12 cellular contexts compared by ENCODE assay signal in the genomic region with DNA sequence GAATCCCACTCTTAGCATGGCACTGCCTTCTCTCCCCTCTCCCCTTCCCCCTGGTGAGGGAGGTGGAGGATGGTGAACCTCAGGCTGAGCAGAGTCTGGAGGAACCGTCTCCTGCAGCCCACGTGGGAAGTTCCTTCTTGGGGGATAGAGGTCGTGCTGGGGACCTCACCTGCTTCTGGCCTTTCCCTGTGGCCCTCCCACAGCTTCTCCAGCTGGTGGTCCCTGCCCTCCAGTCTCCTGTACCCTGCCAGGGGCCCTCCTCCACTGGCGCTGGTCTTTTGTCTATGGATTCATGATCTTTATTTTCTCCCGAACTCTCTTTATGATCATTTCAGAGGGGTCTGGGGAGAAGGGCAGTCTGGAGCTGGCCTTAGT. TPM values are rescaled to one million over a fixed set of nuclear protein-coding genes. Genes with fewer than 3 reads are reported as not detected.
DNase-seq lines count a peak whose midpoint lies in the region; ATAC-seq, FAIRE-seq and TF ChIP-seq lines count a peak whose summit lies in the region.
"Had no signal": no experiment of that assay in that cellular context is flagged by ENCODE, and none has a peak within 500 bp of the region (broad histone marks: within the 10 kb centered on the region; RNA-seq: fewer than 3 reads in every experiment).

No MANE protein-coding gene starts in this region.

- H3K9me3 ChIP-seq in A673 (ENCODE audit: low read depth, low read length, poor library complexity, severe bottlenecking) (no peaks in the 10 kb centered on the region), HUES6 (ENCODE audit: control insufficient read depth, insufficient read depth, low read depth, low read length) (no peaks in the 10 kb centered on the region)
- H3K9me3 ChIP-seq: spleen had no signal

- no peaks in the 10 kb centered on the region for H3K27me3 Mint-ChIP-seq in chondrocyte (ENCODE audit: low read depth)
- H3K27me3 Mint-ChIP-seq in nephron (ENCODE audit: low read depth), result peaks cover 40% of the 10 kb centered on the region
- H3K27me3 Mint-ChIP-seq in activated CD4-positive, alpha-beta T cell treated with anti-CD3 and anti-CD28 coated beads, Interleukin-2, amount 10 ng/mL, durations not matched to agents 7 days and 5 days, result peaks cover 33% of the 10 kb centered on the region

- no peak overlapping the region for H3K9ac ChIP-seq in HUES6 (ENCODE audit: low read length)

- H3K4me3 ChIP-seq in A673 (ENCODE audit: low read depth, low read length, poor library complexity, severe bottlenecking) (peak overlapping the region; percentile 31), HUES6 (ENCODE audit: low read depth, low read length) (peak overlapping the region; percentile 50)

- POLR2A ChIA-PET in A673 (lab: Charles Lee; ENCODE audit: low non-redundant PET), result interaction anchor here (0.6 kb wide), 1 partner anchor 217 kb away, joined by 16 read pairs; no protein-coding TSS in a partner anchor
- POLR2A ChIA-PET in activated CD4-positive, alpha-beta T cell treated with anti-CD3 and anti-CD28 coated beads, Interleukin-2, amount 10 ng/mL, durations not matched to agents 7 days and 5 days (lab: Charles Lee), result no interaction called here

- H3K9me3 Mint-ChIP-seq in chondrocyte (ENCODE audit: low read depth) (no peaks in the 10 kb centered on the region), nephron (peaks cover 3% of the 10 kb centered on the region)
- no peaks in the 10 kb centered on the region for H3K9me3 Mint-ChIP-seq in activated CD4-positive, alpha-beta T cell treated with anti-CD3 and anti-CD28 coated beads, Interleukin-2, amount 10 ng/mL, durations not matched to agents 7 days and 5 days

- intact Hi-C loops in A673 (cut with micrococcal nuclease; ENCODE audit: unreplicated experiment), result no loop called here
- intact Hi-C loops in cardiac septum (cut with DNase I), result no loop called here

- CTCF ChIA-PET in A673 (lab: Charles Lee), result no interaction called here
- CTCF ChIA-PET in activated CD4-positive, alpha-beta T cell treated with anti-CD3 and anti-CD28 coated beads, Interleukin-2, amount 10 ng/mL, durations not matched to agents 7 days and 5 days (lab: Charles Lee), result interaction anchor here (0.8 to 1.8 kb wide), 4 partner anchors 8 to 109 kb away, joined by 3 to 9 read pairs (median 6); no protein-coding TSS in a partner anchor

- H3K27me3 ChIP-seq in A673 (replicated peaks; ENCODE audit: insufficient read depth, low read depth, low read length, poor library complexity), result no peaks in the 10 kb centered on the region
- peaks cover 54% of the 10 kb centered on the region for H3K27me3 ChIP-seq in HUES6 (ENCODE audit: control insufficient read depth, insufficient read depth, low read length)

- H3K36me3 ChIP-seq in A673 (ENCODE audit: insufficient read depth, low read length, poor library complexity, severe bottlenecking), result no peaks in the 10 kb centered on the region
- H3K36me3 ChIP-seq in HUES6 (ENCODE audit: control insufficient read depth, insufficient read depth, low read length), result no peaks in the 10 kb centered on the region
- H3K36me3 ChIP-seq: spleen had no signal

- H3K4me3 Mint-ChIP-seq in chondrocyte (ENCODE audit: unreplicated experiment) (peak overlapping the region; percentile 56), nephron (peak overlapping the region; percentile 52 to 64 (median 55))
- no peak overlapping the region for H3K4me3 Mint-ChIP-seq in activated CD4-positive, alpha-beta T cell treated with anti-CD3 and anti-CD28 coated beads, Interleukin-2, amount 10 ng/mL, durations not matched to agents 7 days and 5 days

- H3K4me1 ChIP-seq in A673 (ENCODE audit: insufficient read depth, low read length, poor library complexity, severe bottlenecking), result peaks cover 12% of the 10 kb centered on the region
- peaks cover 18% of the 10 kb centered on the region for H3K4me1 ChIP-seq in HUES6 (ENCODE audit: control insufficient read depth, insufficient read depth, low read length)

- no peak for ATAC-seq in GM21360 (IDR thresholded peaks at IDR 0.05; ENCODE audit: unreplicated experiment)

- DNase-seq in A673 (ENCODE audit: low spot score) (no peak), chondrocyte (ENCODE audit: low spot score) (no peak), RCC 7860 (ENCODE audit: low spot score) (no peak), cardiac septum (ENCODE audit: low spot score) (no peak)
- DNase-seq in activated CD4-positive, alpha-beta T cell treated with anti-CD3 and anti-CD28 coated beads, Interleukin-2, amount 10 ng/mL, durations not matched to agents 7 days and 5 days, result no peak
- DNase-seq: activated CD4-positive, alpha-beta T cell treated with anti-CD3 and anti-CD28 coated beads, Interleukin-2, amount 50 U/mL, for 48 hours; activated effector memory CD4-positive, alpha-beta T cell treated with Interleukin-2 at 50 U/mL for 16 hours; NCI-H2029 treated with DMSO at 0.1 percent for 48 hours had no signal

- peaks cover 9% of the 10 kb centered on the region for H3K4me1 Mint-ChIP-seq in chondrocyte (ENCODE audit: low read depth)
- peaks cover 5% of the 10 kb centered on the region for H3K4me1 Mint-ChIP-seq in nephron
- H3K4me1 Mint-ChIP-seq in activated CD4-positive, alpha-beta T cell treated with anti-CD3 and anti-CD28 coated beads, Interleukin-2, amount 10 ng/mL, durations not matched to agents 7 days and 5 days, result peaks cover 17% of the 10 kb centered on the region

- no peak overlapping the region for H3K27ac Mint-ChIP-seq in chondrocyte (ENCODE audit: unreplicated experiment)
- no peak overlapping the region for H3K27ac Mint-ChIP-seq in nephron
- H3K27ac Mint-ChIP-seq in activated CD4-positive, alpha-beta T cell treated with anti-CD3 and anti-CD28 coated beads, Interleukin-2, amount 10 ng/mL, durations not matched to agents 7 days and 5 days, result no peak overlapping the region

- no peak for FAIRE-seq in RCC 7860 (lab: Jason Lieb, UNC)

- TF ChIP-seq CTCF in A673 (conservative IDR thresholded peaks at IDR 0.05; ENCODE audit: low read depth, low read length), result no peak
- no peak for TF ChIP-seq CTCF in chondrocyte (IDR thresholded peaks at IDR 0.05)
- no peak for TF ChIP-seq CTCF in nephron (IDR thresholded peaks at IDR 0.05; ENCODE audit: unreplicated experiment in 3 of 3)

- H3K27ac ChIP-seq in A673 (ENCODE audit: low read depth, low read length, poor library complexity, severe bottlenecking) (no peak overlapping the region), HUES6 (ENCODE audit: low read depth, low read length) (no peak overlapping the region)
- H3K27ac ChIP-seq: spleen had no signal

- no TSS peak for BruUV-seq in A673 (replicated peaks; lab: Mats Ljungman, UMichigan)

- H3K36me3 Mint-ChIP-seq in chondrocyte (ENCODE audit: low read depth), result no peaks in the 10 kb centered on the region
- H3K36me3 Mint-ChIP-seq in nephron (ENCODE audit: low read depth), result no peaks in the 10 kb centered on the region
- no peaks in the 10 kb centered on the region for H3K36me3 Mint-ChIP-seq in activated CD4-positive, alpha-beta T cell treated with anti-CD3 and anti-CD28 coated beads, Interleukin-2, amount 10 ng/mL, durations not matched to agents 7 days and 5 days (ENCODE audit: low read depth)

RNA-seq across cellular contexts. Expression of a gene that starts 9.0 kb away (rescaled TPM):
- total RNA-seq in A673 (2021) (238 and 250 TPM in 2 replicates), chondrocyte (83.6 to 91.9 TPM (median 85.1 TPM) in 3 replicates), cardiac septum (140 TPM)
- 100 to 1,000 TPM; 119 to 131 TPM for total RNA-seq in activated CD4-positive, alpha-beta T cell treated with anti-CD3 and anti-CD28 coated beads, Interleukin-2, amount 10 ng/mL, durations not matched to agents 7 days and 5 days

RNA-seq across cellular contexts. Expression of a gene that starts 12.3 kb away (rescaled TPM):
- total RNA-seq in A673 (2021) (2.1 and 2.7 TPM in 2 replicates), chondrocyte (0.60 to 2.9 TPM (median 2.2 TPM) in 3 replicates), cardiac septum (0.46 TPM)
- total RNA-seq in activated CD4-positive, alpha-beta T cell treated with anti-CD3 and anti-CD28 coated beads, Interleukin-2, amount 10 ng/mL, durations not matched to agents 7 days and 5 days, result 1 to 10 TPM; 2.8 to 3.9 TPM
